In genomic region chr16:70665806-70666735, GRCh38 we compare ENCODE assay signal across 18 cellular contexts. TPM values are rescaled to one million over a fixed set of nuclear protein-coding genes. Genes with fewer than 3 reads are reported as not detected.
"Had no signal": no experiment of that assay in that cellular context is flagged by ENCODE, and none has a peak within 500 bp of the region (broad histone marks: within the 10 kb centered on the region; RNA-seq: fewer than 3 reads in every experiment).

No MANE protein-coding gene starts in this region.

- H3K4me1 Mint-ChIP-seq: activated naive CD4-positive, alpha-beta T cell treated with anti-CD3 and anti-CD28 coated beads, Interleukin-2, amount 10 ng/mL, durations not matched to agents 7 days and 5 days; naive B cell had no signal

- H3K4me1 ChIP-seq: colonic mucosa, foreskin keratinocyte, upper lobe of left lung had no signal

- H3K36me3 ChIP-seq: colonic mucosa had no signal

- H3K27me3 Mint-ChIP-seq: activated naive CD4-positive, alpha-beta T cell treated with anti-CD3 and anti-CD28 coated beads, Interleukin-2, amount 10 ng/mL, durations not matched to agents 7 days and 5 days; naive B cell had no signal

- H3K4me2 ChIP-seq: smooth muscle cell had no signal

- ATAC-seq: foreskin keratinocyte; left cardiac atrium; right cardiac atrium; stimulated activated naive CD8-positive, alpha-beta T cell treated with anti-CD3 and anti-CD28 coated beads, Interleukin-15, Interleukin-2, amounts not matched to agents 100 U/mL and 50 U/mL, for 24 hours had no signal

- H3K27ac ChIP-seq: cardiac muscle cell, colonic mucosa, foreskin keratinocyte, neutrophil, SK-N-MC, testis, upper lobe of left lung had no signal

- H3K9me3 ChIP-seq: colonic mucosa, neutrophil, testis, upper lobe of left lung had no signal

- H3K27me3 ChIP-seq: cardiac muscle cell, colonic mucosa, foreskin keratinocyte, neutrophil, testis, upper lobe of left lung had no signal

- H3K4me3 Mint-ChIP-seq: activated naive CD4-positive, alpha-beta T cell treated with anti-CD3 and anti-CD28 coated beads, Interleukin-2, amount 10 ng/mL, durations not matched to agents 7 days and 5 days; naive B cell had no signal

- H3K4me3 ChIP-seq: cardiac muscle cell, colonic mucosa, lung, SK-N-MC, smooth muscle cell, testis, upper lobe of left lung had no signal

- DNase-seq: activated CD4-positive, alpha-beta T cell treated with anti-CD3 and anti-CD28 coated beads, Interleukin-2, amount 50 U/mL, for 48 hours; activated CD4-positive, CD25-positive, alpha-beta regulatory T cell treated with anti-CD3 and anti-CD28 coated beads, Interleukin-2, amount 50 U/mL, for 72 hours; activated naive CD4-positive, alpha-beta T cell treated with anti-CD3 and anti-CD28 coated beads, Interleukin-2, amount 10 ng/mL, durations not matched to agents 7 days and 5 days; activated T-cell treated with anti-CD3 and anti-CD28 coated beads, Interleukin-2, amount 50 U/mL, for 1 hour; colonic mucosa; effector CD4-positive, alpha-beta T cell; foreskin keratinocyte; left cardiac atrium; naive B cell; stimulated activated naive CD8-positive, alpha-beta T cell treated with anti-CD3 and anti-CD28 coated beads, Interleukin-15, Interleukin-2, amounts not matched to agents 100 U/mL and 50 U/mL, for 24 hours; testis had no signal

- H3K9me3 Mint-ChIP-seq: naive B cell had no signal

- H3K27ac Mint-ChIP-seq: activated naive CD4-positive, alpha-beta T cell treated with anti-CD3 and anti-CD28 coated beads, Interleukin-2, amount 10 ng/mL, durations not matched to agents 7 days and 5 days; naive B cell had no signal

RNA-seq across cellular contexts. Expression of gene IL34, which starts 19.7 kb away (rescaled TPM):
- total RNA-seq: cardiac muscle cell, smooth muscle cell had no signal
- polyA plus RNA-seq: cardiac muscle cell had no signal
